Comparison of ENCODE assay signal across 15 cellular contexts in genomic region chr15:98077186-98077585, GRCh38.
DNase-seq lines count a peak whose midpoint lies in the region; ATAC-seq and TF ChIP-seq lines count a peak whose summit lies in the region.
"Had no signal": no experiment of that assay in that cellular context is flagged by ENCODE, and none has a peak within 500 bp of the region (broad histone marks: within the 10 kb centered on the region; RNA-seq: fewer than 3 reads in every experiment).

No MANE protein-coding gene starts in this region.

- no peak for TF ChIP-seq EP300 in suprapubic skin (IDR thresholded peaks at IDR 0.05)

- no peak overlapping the region for H3K27ac Mint-ChIP-seq in endodermal cell
- no peak overlapping the region for H3K27ac Mint-ChIP-seq in CD8-positive, alpha-beta memory T cell
- H3K27ac Mint-ChIP-seq in stimulated activated naive B cell treated with anti-CD40 and anti-IgM and Interleukin-4, amounts not matched to agents 10 μg/mL and 1 μg/mL and 100 μg/mL, for 72 hours = no peak overlapping the region
- H3K27ac Mint-ChIP-seq: activated naive CD8-positive, alpha-beta T cell treated with anti-CD3 and anti-CD28 coated beads, Interleukin-2, amount 10 ng/mL, durations not matched to agents 7 days and 5 days had no signal

- H3K4me3 Mint-ChIP-seq in endodermal cell = no peak overlapping the region
- H3K4me3 Mint-ChIP-seq in CD8-positive, alpha-beta memory T cell = no peak overlapping the region
- H3K4me3 Mint-ChIP-seq in stimulated activated naive B cell treated with anti-CD40 and anti-IgM and Interleukin-4, amounts not matched to agents 10 μg/mL and 1 μg/mL and 100 μg/mL, for 72 hours = no peak overlapping the region
- H3K4me3 Mint-ChIP-seq: activated naive CD8-positive, alpha-beta T cell treated with anti-CD3 and anti-CD28 coated beads, Interleukin-2, amount 10 ng/mL, durations not matched to agents 7 days and 5 days had no signal

- ATAC-seq in lower lobe of right lung (peak; percentile 75 to 86), PC-3 (no peak), GM19455 (IDR thresholded peaks at IDR 0.05; ENCODE audit: unreplicated experiment) (no peak)
- ATAC-seq in stimulated activated naive B cell treated with anti-CD40 and anti-IgM and Interleukin-4, amounts not matched to agents 10 μg/mL and 1 μg/mL and 100 μg/mL, for 72 hours (replicated peaks) = no peak

- no peak overlapping the region for H2AFZ ChIP-seq in PC-3 (ENCODE audit: low read length)

- no peaks in the 10 kb centered on the region for H3K27me3 Mint-ChIP-seq in endodermal cell (ENCODE audit: insufficient read depth)
- no peaks in the 10 kb centered on the region for H3K27me3 Mint-ChIP-seq in CD8-positive, alpha-beta memory T cell
- H3K27me3 Mint-ChIP-seq in stimulated activated naive B cell treated with anti-CD40 and anti-IgM and Interleukin-4, amounts not matched to agents 10 μg/mL and 1 μg/mL and 100 μg/mL, for 72 hours = no peaks in the 10 kb centered on the region

- H3K79me2 ChIP-seq in PC-3 (ENCODE audit: low read length) = no peaks in the 10 kb centered on the region

- no peak overlapping the region for H3K4me2 ChIP-seq in PC-3 (ENCODE audit: low read length)

- H3K36me3 Mint-ChIP-seq in endodermal cell (ENCODE audit: low read depth) = no peaks in the 10 kb centered on the region
- no peaks in the 10 kb centered on the region for H3K36me3 Mint-ChIP-seq in CD8-positive, alpha-beta memory T cell
- no peaks in the 10 kb centered on the region for H3K36me3 Mint-ChIP-seq in stimulated activated naive B cell treated with anti-CD40 and anti-IgM and Interleukin-4, amounts not matched to agents 10 μg/mL and 1 μg/mL and 100 μg/mL, for 72 hours
- H3K36me3 Mint-ChIP-seq: activated naive CD8-positive, alpha-beta T cell treated with anti-CD3 and anti-CD28 coated beads, Interleukin-2, amount 10 ng/mL, durations not matched to agents 7 days and 5 days had no signal

- no peaks in the 10 kb centered on the region for H3K36me3 ChIP-seq in endodermal cell (ENCODE audit: control insufficient read depth, insufficient read depth, low read length)
- H3K36me3 ChIP-seq in lower lobe of right lung = no peaks in the 10 kb centered on the region
- H3K36me3 ChIP-seq in suprapubic skin = no peaks in the 10 kb centered on the region
- no peaks in the 10 kb centered on the region for H3K36me3 ChIP-seq in CD8-positive, alpha-beta memory T cell (ENCODE audit: insufficient read depth, low read length)
- no peaks in the 10 kb centered on the region for H3K36me3 ChIP-seq in PC-3 (ENCODE audit: low read depth, low read length)

- H3K27me3 ChIP-seq in endodermal cell (ENCODE audit: control insufficient read depth, insufficient read depth, low read length, poor library complexity, severe bottlenecking) (no peaks in the 10 kb centered on the region), lower lobe of right lung (ENCODE audit: low read depth) (no peaks in the 10 kb centered on the region), suprapubic skin (no peaks in the 10 kb centered on the region), PC-3 (ENCODE audit: low read length) (peaks cover 4% of the 10 kb centered on the region; the same call in 1 of the 2 replicates)
- no peaks in the 10 kb centered on the region for H3K27me3 ChIP-seq in CD8-positive, alpha-beta memory T cell (ENCODE audit: insufficient read depth, low read length, poor library complexity, severe bottlenecking)

- H3K4me3 ChIP-seq in endodermal cell (ENCODE audit: low read length) = no peak overlapping the region
- H3K4me3 ChIP-seq in lower lobe of right lung = no peak overlapping the region
- H3K4me3 ChIP-seq in suprapubic skin = no peak overlapping the region
- no peak overlapping the region for H3K4me3 ChIP-seq in CD8-positive, alpha-beta memory T cell (ENCODE audit: low read length)
- H3K4me3 ChIP-seq in PC-3 (ENCODE audit: low read length) = no peak overlapping the region
- H3K4me3 ChIP-seq: SK-N-MC had no signal

- no peaks in the 10 kb centered on the region for H3K9me3 Mint-ChIP-seq in endodermal cell
- peaks cover 0 to 4% (median 0%) of the 10 kb centered on the region in 5 donors for H3K9me3 Mint-ChIP-seq in CD8-positive, alpha-beta memory T cell
- H3K9me3 Mint-ChIP-seq in stimulated activated naive B cell treated with anti-CD40 and anti-IgM and Interleukin-4, amounts not matched to agents 10 μg/mL and 1 μg/mL and 100 μg/mL, for 72 hours = no peaks in the 10 kb centered on the region
- H3K9me3 Mint-ChIP-seq: activated naive CD8-positive, alpha-beta T cell treated with anti-CD3 and anti-CD28 coated beads, Interleukin-2, amount 10 ng/mL, durations not matched to agents 7 days and 5 days had no signal

- peak; percentile 57 for DNase-seq in H4 (ENCODE audit: low spot score)
- DNase-seq in endodermal cell = peak; percentile 36
- DNase-seq in lower lobe of right lung = peak; percentile 56
- DNase-seq in suprapubic skin (ENCODE audit: low spot score in 2 of 2) = no peak
- no peak for DNase-seq in CD8-positive, alpha-beta memory T cell
- DNase-seq in PC-3 = no peak
- DNase-seq in stimulated activated naive B cell treated with anti-CD40 and anti-IgM and Interleukin-4, amounts not matched to agents 10 μg/mL and 1 μg/mL and 100 μg/mL, for 72 hours = no peak
- DNase-seq: activated CD4-positive, alpha-beta T cell treated with anti-CD3 and anti-CD28 coated beads, Interleukin-2, amount 50 U/mL, for 48 hours; activated naive CD8-positive, alpha-beta T cell treated with anti-CD3 and anti-CD28 coated beads, Interleukin-2, amount 10 ng/mL, durations not matched to agents 7 days and 5 days; DMS153; Karpas-422; NCI-H446; posterior cingulate gyrus had no signal

- H3K9me3 ChIP-seq in endodermal cell (ENCODE audit: control insufficient read depth, low read length) (no peaks in the 10 kb centered on the region), lower lobe of right lung (no peaks in the 10 kb centered on the region), suprapubic skin (no peaks in the 10 kb centered on the region), PC-3 (ENCODE audit: low read length) (no peaks in the 10 kb centered on the region)
- no peaks in the 10 kb centered on the region for H3K9me3 ChIP-seq in CD8-positive, alpha-beta memory T cell (ENCODE audit: low read length)

- H3K9ac ChIP-seq in endodermal cell (ENCODE audit: extremely low read depth, low read length, poor library complexity, severe bottlenecking) = no peak overlapping the region
- no peak overlapping the region for H3K9ac ChIP-seq in PC-3 (ENCODE audit: low read length)

- intact Hi-C loops in lower lobe of right lung (cut with DNase I) = no loop called here
- intact Hi-C loops in PC-3 (cut with micrococcal nuclease) = no loop called here

- WGBS in endodermal cell (ENCODE audit: insufficient coverage in 1 of 2, insufficient read length in 1 of 2), 2 experiments = 89 to 91% methylated on average over 5 to 8 of the region's 8 CpGs
- WGBS in suprapubic skin = 36% methylated on average over 8 of the region's 8 CpGs

- no peaks in the 10 kb centered on the region for H4K20me1 ChIP-seq in PC-3 (ENCODE audit: low read length)

- H3K27ac ChIP-seq in endodermal cell (ENCODE audit: low read depth, low read length) = no peak overlapping the region
- H3K27ac ChIP-seq in lower lobe of right lung = no peak overlapping the region
- peak overlapping the region; percentile 71 for H3K27ac ChIP-seq in suprapubic skin
- no peak overlapping the region for H3K27ac ChIP-seq in CD8-positive, alpha-beta memory T cell (ENCODE audit: low read depth, low read length)
- H3K27ac ChIP-seq in PC-3 (ENCODE audit: low read length) = no peak overlapping the region
- H3K27ac ChIP-seq: SK-N-MC had no signal

- no peak for TF ChIP-seq POLR2A in suprapubic skin (IDR thresholded peaks at IDR 0.05)

- H3K9me2 ChIP-seq in PC-3 (replicated peaks; ENCODE audit: low read length) = no peaks in the 10 kb centered on the region

- H3K4me1 ChIP-seq in endodermal cell (ENCODE audit: control insufficient read depth, insufficient read depth, low read length) (no peaks in the 10 kb centered on the region), lower lobe of right lung (peaks cover 22% of the 10 kb centered on the region), suprapubic skin (peaks cover 20% of the 10 kb centered on the region), PC-3 (ENCODE audit: insufficient read depth, low read length) (no peaks in the 10 kb centered on the region)
- no peaks in the 10 kb centered on the region for H3K4me1 ChIP-seq in CD8-positive, alpha-beta memory T cell (ENCODE audit: insufficient read depth, low read length)

- TF ChIP-seq CTCF in endodermal cell (conservative IDR thresholded peaks at IDR 0.05) = no peak
- TF ChIP-seq CTCF in lower lobe of right lung (IDR thresholded peaks at IDR 0.05) = no peak
- TF ChIP-seq CTCF in suprapubic skin (IDR thresholded peaks at IDR 0.05) = no peak
- no peak for TF ChIP-seq CTCF in PC-3 (conservative IDR thresholded peaks at IDR 0.05; ENCODE audit: low read depth, low read length)

- H3F3A ChIP-seq in PC-3 (ENCODE audit: low read length, unreplicated experiment) = no peaks in the 10 kb centered on the region

- CTCF ChIA-PET in CD8-positive, alpha-beta memory T cell (lab: Charles Lee) = no interaction called here
- CTCF ChIA-PET in PC-3 (lab: Charles Lee) = no interaction called here

- no TSS peak for BruUV-seq in PC-3 (replicated peaks; lab: Mats Ljungman, UMichigan)

- POLR2A ChIA-PET in CD8-positive, alpha-beta memory T cell (lab: Charles Lee) = no interaction called here
- POLR2A ChIA-PET in PC-3 (lab: Charles Lee; ENCODE audit: unreplicated experiment) = no interaction called here

- no peaks in the 10 kb centered on the region for H3K4me1 Mint-ChIP-seq in endodermal cell
- no peaks in the 10 kb centered on the region for H3K4me1 Mint-ChIP-seq in CD8-positive, alpha-beta memory T cell
- peaks cover 4 to 12% of the 10 kb centered on the region in 2 donors for H3K4me1 Mint-ChIP-seq in stimulated activated naive B cell treated with anti-CD40 and anti-IgM and Interleukin-4, amounts not matched to agents 10 μg/mL and 1 μg/mL and 100 μg/mL, for 72 hours

Comparison
In these comparisons a context has a peak if more than half of its experiments do, and no peak if none do; other contexts are left out.
1. DNase-seq: peak in H4 (single experiment), endodermal cell (single experiment) and lower lobe of right lung (single experiment); none in suprapubic skin (0 of 2), CD8-positive, alpha-beta memory T cell (0 of 5), PC-3 (single experiment) and stimulated activated naive B cell treated with anti-CD40 and anti-IgM and Interleukin-4, amounts not matched to agents 10 μg/mL and 1 μg/mL and 100 μg/mL, for 72 hours (single experiment).
2. ATAC-seq: peak in lower lobe of right lung (2 of 2); none in PC-3 (single experiment), stimulated activated naive B cell treated with anti-CD40 and anti-IgM and Interleukin-4, amounts not matched to agents 10 μg/mL and 1 μg/mL and 100 μg/mL, for 72 hours (0 of 2) and GM19455 (single experiment).